Comparison of ENCODE assay signal across 10 cellular contexts in genomic region chr15:40443255-40443654, GRCh38. TPM values are rescaled to one million over a fixed set of nuclear protein-coding genes. Genes with fewer than 3 reads are reported as not detected.
DNase-seq lines count a peak whose midpoint lies in the region; ATAC-seq and TF ChIP-seq lines count a peak whose summit lies in the region.
"Had no signal": no experiment of that assay in that cellular context is flagged by ENCODE, and none has a peak within 500 bp of the region (broad histone marks: within the 10 kb centered on the region; RNA-seq: fewer than 3 reads in every experiment).

No MANE protein-coding gene starts in this region.

- H3K4ac ChIP-seq in mesendoderm (ENCODE audit: low read depth, low read length): no peak overlapping the region

- H4K8ac ChIP-seq in mesendoderm (ENCODE audit: low read depth, low read length): no peak overlapping the region

- no CpG with 5 or more reads among the region's 4 CpGs for WGBS in mesendoderm (ENCODE audit: extremely low coverage, insufficient coverage, low lambda C conversion rate)

- no peak for ATAC-seq in stimulated activated naive CD8-positive, alpha-beta T cell treated with anti-CD3 and anti-CD28 coated beads, Interleukin-15, amount 100 ng/mL, for 72 hours
- ATAC-seq: Panc1 had no signal

- H3K23ac ChIP-seq in mesendoderm (ENCODE audit: low read length): peak overlapping the region; percentile 59

- TF ChIP-seq CTCF in A673 (conservative IDR thresholded peaks at IDR 0.05; ENCODE audit: low read depth, low read length): no peak

- no peak overlapping the region for H2BK120ac ChIP-seq in mesendoderm (ENCODE audit: low read depth, low read length)

- H3K4me3 Mint-ChIP-seq in stimulated activated naive CD8-positive, alpha-beta T cell treated with anti-CD3 and anti-CD28 coated beads, Interleukin-15, Interleukin-2, amounts not matched to agents 100 ng/mL and 50 ng/mL, for 24 hours: peak overlapping the region; percentile 84
- no peak overlapping the region for H3K4me3 Mint-ChIP-seq in stimulated activated naive CD8-positive, alpha-beta T cell treated with anti-CD3 and anti-CD28 coated beads, Interleukin-15, amount 100 ng/mL, for 72 hours
- peak overlapping the region; percentile 77 for H3K4me3 Mint-ChIP-seq in activated T-helper 2 cell treated with anti-CD3 and anti-CD28 coated beads, Interferon-gamma antibody, Interleukin-2, Interleukin-4, amounts not matched to agents 10 μg/mL and 5 μg/mL and 100 μg/mL, durations not matched to agents 14 hours and 24 hours and 36 hours (ENCODE audit: low read depth)

- no peak overlapping the region for H2BK5ac ChIP-seq in mesendoderm (ENCODE audit: low read length)

- H2AK5ac ChIP-seq in mesendoderm (ENCODE audit: low read length): no peak overlapping the region

- H3K4me2 ChIP-seq in mesendoderm (ENCODE audit: low read length): no peak overlapping the region

- H3K27me3 ChIP-seq in mesendoderm (ENCODE audit: insufficient read depth, low read length, poor library complexity) (no peaks in the 10 kb centered on the region), A673 (replicated peaks; ENCODE audit: insufficient read depth, low read depth, low read length, poor library complexity) (no peaks in the 10 kb centered on the region)

- peaks cover 46% of the 10 kb centered on the region for H3K4me1 Mint-ChIP-seq in stimulated activated naive CD8-positive, alpha-beta T cell treated with anti-CD3 and anti-CD28 coated beads, Interleukin-15, Interleukin-2, amounts not matched to agents 100 ng/mL and 50 ng/mL, for 24 hours (ENCODE audit: low read depth)
- H3K4me1 Mint-ChIP-seq in stimulated activated naive CD8-positive, alpha-beta T cell treated with anti-CD3 and anti-CD28 coated beads, Interleukin-15, amount 100 ng/mL, for 72 hours: peaks cover 59% of the 10 kb centered on the region
- peaks cover 35% of the 10 kb centered on the region for H3K4me1 Mint-ChIP-seq in activated T-helper 2 cell treated with anti-CD3 and anti-CD28 coated beads, Interferon-gamma antibody, Interleukin-2, Interleukin-4, amounts not matched to agents 10 μg/mL and 5 μg/mL and 100 μg/mL, durations not matched to agents 14 hours and 24 hours and 36 hours (ENCODE audit: low read depth)

- BruUV-seq in A673 (replicated peaks; lab: Mats Ljungman, UMichigan): no TSS peak

- peak overlapping the region; percentile 78 for H3K56ac ChIP-seq in mesendoderm (ENCODE audit: low read length)

- H3K18ac ChIP-seq in mesendoderm (ENCODE audit: low read length): no peak overlapping the region

- no peak for DNase-seq in stimulated activated naive CD8-positive, alpha-beta T cell treated with anti-CD3 and anti-CD28 coated beads, Interleukin-15, amount 100 ng/mL, for 72 hours
- no peak for DNase-seq in activated T-helper 2 cell treated with anti-CD3 and anti-CD28 coated beads, Interferon-gamma antibody, Interleukin-2, Interleukin-4, amounts not matched to agents 10 μg/mL and 5 μg/mL and 100 μg/mL, durations not matched to agents 14 hours and 24 hours and 36 hours (ENCODE audit: low spot score)
- no peak for DNase-seq in mesendoderm
- no peak for DNase-seq in superior temporal gyrus (ENCODE audit: extremely low spot score)
- DNase-seq in pons (ENCODE audit: low spot score): no peak
- DNase-seq in CD1c-positive myeloid dendritic cell (ENCODE audit: extremely low spot score): no peak
- DNase-seq in A673 (ENCODE audit: low spot score): no peak
- DNase-seq: stimulated activated CD4-positive, alpha-beta T cell treated with anti-CD3 and anti-CD28 coated beads, Interleukin-12 subunit alpha, Interleukin-12 subunit beta, amount 100 ng/mL, for 4 hours had no signal

- no peak overlapping the region for H3K27ac Mint-ChIP-seq in stimulated activated naive CD8-positive, alpha-beta T cell treated with anti-CD3 and anti-CD28 coated beads, Interleukin-15, Interleukin-2, amounts not matched to agents 100 ng/mL and 50 ng/mL, for 24 hours
- H3K27ac Mint-ChIP-seq in stimulated activated naive CD8-positive, alpha-beta T cell treated with anti-CD3 and anti-CD28 coated beads, Interleukin-15, amount 100 ng/mL, for 72 hours: no peak overlapping the region
- no peak overlapping the region for H3K27ac Mint-ChIP-seq in activated T-helper 2 cell treated with anti-CD3 and anti-CD28 coated beads, Interferon-gamma antibody, Interleukin-2, Interleukin-4, amounts not matched to agents 10 μg/mL and 5 μg/mL and 100 μg/mL, durations not matched to agents 14 hours and 24 hours and 36 hours

- no peak overlapping the region for H3K4me3 ChIP-seq in mesendoderm (ENCODE audit: low read length)
- no peak overlapping the region for H3K4me3 ChIP-seq in A673 (ENCODE audit: low read depth, low read length, poor library complexity, severe bottlenecking)

- H3K9ac ChIP-seq in mesendoderm (ENCODE audit: low read length): peak overlapping the region; percentile 77

- H3K36me3 ChIP-seq in mesendoderm (ENCODE audit: control insufficient read depth, insufficient read depth, low read length): no peaks in the 10 kb centered on the region
- no peaks in the 10 kb centered on the region for H3K36me3 ChIP-seq in A673 (ENCODE audit: insufficient read depth, low read length, poor library complexity, severe bottlenecking)

- peaks cover 12% of the 10 kb centered on the region for H3K27me3 Mint-ChIP-seq in stimulated activated naive CD8-positive, alpha-beta T cell treated with anti-CD3 and anti-CD28 coated beads, Interleukin-15, Interleukin-2, amounts not matched to agents 100 ng/mL and 50 ng/mL, for 24 hours
- H3K27me3 Mint-ChIP-seq in stimulated activated naive CD8-positive, alpha-beta T cell treated with anti-CD3 and anti-CD28 coated beads, Interleukin-15, amount 100 ng/mL, for 72 hours: peaks cover 21% of the 10 kb centered on the region
- H3K27me3 Mint-ChIP-seq in activated T-helper 2 cell treated with anti-CD3 and anti-CD28 coated beads, Interferon-gamma antibody, Interleukin-2, Interleukin-4, amounts not matched to agents 10 μg/mL and 5 μg/mL and 100 μg/mL, durations not matched to agents 14 hours and 24 hours and 36 hours (ENCODE audit: low read depth): peaks cover 32% of the 10 kb centered on the region

- H3K27ac ChIP-seq in mesendoderm (ENCODE audit: low read depth, low read length): no peak overlapping the region
- H3K27ac ChIP-seq in A673 (ENCODE audit: low read depth, low read length, poor library complexity, severe bottlenecking): no peak overlapping the region

- H3K9me3 Mint-ChIP-seq in stimulated activated naive CD8-positive, alpha-beta T cell treated with anti-CD3 and anti-CD28 coated beads, Interleukin-15, Interleukin-2, amounts not matched to agents 100 ng/mL and 50 ng/mL, for 24 hours: no peaks in the 10 kb centered on the region
- no peaks in the 10 kb centered on the region for H3K9me3 Mint-ChIP-seq in stimulated activated naive CD8-positive, alpha-beta T cell treated with anti-CD3 and anti-CD28 coated beads, Interleukin-15, amount 100 ng/mL, for 72 hours
- no peaks in the 10 kb centered on the region for H3K9me3 Mint-ChIP-seq in activated T-helper 2 cell treated with anti-CD3 and anti-CD28 coated beads, Interferon-gamma antibody, Interleukin-2, Interleukin-4, amounts not matched to agents 10 μg/mL and 5 μg/mL and 100 μg/mL, durations not matched to agents 14 hours and 24 hours and 36 hours

- intact Hi-C loops in activated T-helper 2 cell treated with anti-CD3 and anti-CD28 coated beads, Interferon-gamma antibody, Interleukin-2, Interleukin-4, amounts not matched to agents 10 μg/mL and 5 μg/mL and 100 μg/mL, durations not matched to agents 14 hours and 24 hours and 36 hours (cut with micrococcal nuclease): loop anchor here (5.0 kb wide), 1 partner anchor 64 kb away; no protein-coding TSS in a partner anchor
- intact Hi-C loops in A673 (cut with micrococcal nuclease; ENCODE audit: unreplicated experiment): no loop called here

- H3K36me3 Mint-ChIP-seq in stimulated activated naive CD8-positive, alpha-beta T cell treated with anti-CD3 and anti-CD28 coated beads, Interleukin-15, Interleukin-2, amounts not matched to agents 100 ng/mL and 50 ng/mL, for 24 hours (ENCODE audit: low read depth): no peaks in the 10 kb centered on the region
- H3K36me3 Mint-ChIP-seq in activated T-helper 2 cell treated with anti-CD3 and anti-CD28 coated beads, Interferon-gamma antibody, Interleukin-2, Interleukin-4, amounts not matched to agents 10 μg/mL and 5 μg/mL and 100 μg/mL, durations not matched to agents 14 hours and 24 hours and 36 hours (ENCODE audit: low read depth): peaks cover 15% of the 10 kb centered on the region

- peaks cover 66% of the 10 kb centered on the region for H3K79me2 ChIP-seq in mesendoderm (ENCODE audit: control insufficient read depth, insufficient read depth, low read length)

- CTCF ChIA-PET in A673 (lab: Charles Lee): no interaction called here

- H2BK15ac ChIP-seq in mesendoderm (replicated peaks; ENCODE audit: low read depth): no peak overlapping the region

- no peak overlapping the region for H4K5ac ChIP-seq in mesendoderm (ENCODE audit: low read length)

- H3K79me1 ChIP-seq in mesendoderm (ENCODE audit: low read length): peaks cover 22% of the 10 kb centered on the region

- H3K4me1 ChIP-seq in mesendoderm (ENCODE audit: control insufficient read depth, low read depth, low read length): peaks cover 35% of the 10 kb centered on the region
- H3K4me1 ChIP-seq in A673 (ENCODE audit: insufficient read depth, low read length, poor library complexity, severe bottlenecking): peaks cover 16% of the 10 kb centered on the region

- H3K9me3 ChIP-seq in A673 (ENCODE audit: low read depth, low read length, poor library complexity, severe bottlenecking): no peaks in the 10 kb centered on the region

- POLR2A ChIA-PET in A673 (lab: Charles Lee; ENCODE audit: low non-redundant PET): interaction anchor here (0.5 kb wide), 1 partner anchor 26 kb away, joined by 4 read pairs; no protein-coding TSS in a partner anchor

RNA-seq across cellular contexts. Expression of gene BAHD1, which starts 2.5 kb away (rescaled TPM):
- 26.5 and 26.7 TPM in 2 replicates for total RNA-seq in activated T-helper 2 cell treated with anti-CD3 and anti-CD28 coated beads, Interferon-gamma antibody, Interleukin-2, Interleukin-4, amounts not matched to agents 10 μg/mL and 5 μg/mL and 100 μg/mL, durations not matched to agents 14 hours and 24 hours and 36 hours
- polyA plus RNA-seq in mesendoderm (2013, experiment 1 of 2): 19.9 TPM
- polyA plus RNA-seq in mesendoderm (2013, experiment 2 of 2): 20.3 TPM
- 32.7 and 33.5 TPM in 2 replicates for total RNA-seq in A673 (2021)

RNA-seq across cellular contexts. Expression of gene CHST14, which starts 27.5 kb away (rescaled TPM):
- 11.8 and 12.2 TPM in 2 replicates for total RNA-seq in activated T-helper 2 cell treated with anti-CD3 and anti-CD28 coated beads, Interferon-gamma antibody, Interleukin-2, Interleukin-4, amounts not matched to agents 10 μg/mL and 5 μg/mL and 100 μg/mL, durations not matched to agents 14 hours and 24 hours and 36 hours
- polyA plus RNA-seq in mesendoderm (2013, experiment 1 of 2): 12.4 TPM
- 12.4 TPM for polyA plus RNA-seq in mesendoderm (2013, experiment 2 of 2)
- total RNA-seq in A673 (2021): 14.3 and 17.6 TPM in 2 replicates

RNA-seq across cellular contexts. Expression of gene IVD, which starts 37.7 kb away (rescaled TPM):
- total RNA-seq in activated T-helper 2 cell treated with anti-CD3 and anti-CD28 coated beads, Interferon-gamma antibody, Interleukin-2, Interleukin-4, amounts not matched to agents 10 μg/mL and 5 μg/mL and 100 μg/mL, durations not matched to agents 14 hours and 24 hours and 36 hours: 75.2 and 79.4 TPM in 2 replicates
- polyA plus RNA-seq in mesendoderm (2013, experiment 1 of 2): 29.0 TPM
- 29.9 TPM for polyA plus RNA-seq in mesendoderm (2013, experiment 2 of 2)
- 51.8 and 62.0 TPM in 2 replicates for total RNA-seq in A673 (2021)

Comparison
In these comparisons a context has a peak if more than half of its experiments do, and no peak if none do; other contexts are left out.
1. H3K4me3 Mint-ChIP-seq: peak in stimulated activated naive CD8-positive, alpha-beta T cell treated with anti-CD3 and anti-CD28 coated beads, Interleukin-15, Interleukin-2, amounts not matched to agents 100 ng/mL and 50 ng/mL, for 24 hours (single experiment) and activated T-helper 2 cell treated with anti-CD3 and anti-CD28 coated beads, Interferon-gamma antibody, Interleukin-2, Interleukin-4, amounts not matched to agents 10 μg/mL and 5 μg/mL and 100 μg/mL, durations not matched to agents 14 hours and 24 hours and 36 hours (single experiment); none in stimulated activated naive CD8-positive, alpha-beta T cell treated with anti-CD3 and anti-CD28 coated beads, Interleukin-15, amount 100 ng/mL, for 72 hours (0 of 2).